Comparison of ENCODE assay signal across 1 cellular context in the genomic region with DNA sequence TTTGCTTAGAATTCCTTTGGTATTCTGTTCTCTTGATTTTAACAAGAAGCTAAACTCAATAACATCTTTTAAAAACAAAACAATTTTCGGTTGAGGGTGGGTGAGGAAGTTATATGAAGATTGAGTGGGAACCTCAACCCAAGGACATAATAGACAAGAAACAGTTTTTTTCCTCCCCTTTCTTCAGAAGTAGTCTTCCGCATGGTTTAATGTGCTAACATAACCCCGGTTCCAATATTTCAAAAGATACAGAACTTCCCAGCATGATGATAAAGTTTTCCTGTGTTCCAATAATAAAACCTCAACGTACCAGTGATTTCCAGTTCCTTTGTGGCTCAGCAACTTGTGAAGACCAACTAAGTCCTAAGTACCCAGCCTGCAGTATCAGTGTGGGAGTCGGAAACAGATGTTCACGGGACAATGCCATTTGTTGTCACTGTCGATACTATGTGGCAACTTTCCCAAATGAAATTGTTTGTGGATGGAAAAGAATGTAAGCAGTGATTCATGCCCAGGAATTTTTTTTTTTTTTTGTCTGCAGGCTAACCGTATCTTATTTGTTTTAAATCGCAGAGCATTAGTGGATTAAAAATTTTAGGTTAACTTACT.
TF ChIP-seq lines count a peak whose summit lies in the region.

No MANE protein-coding gene starts in this region.

TF ChIP-seq in HCT116, 20 proteins besides CTCF, POLR2A, EP300 and RAD21 (continued from another document):
- TF ChIP-seq, protein P1, sequence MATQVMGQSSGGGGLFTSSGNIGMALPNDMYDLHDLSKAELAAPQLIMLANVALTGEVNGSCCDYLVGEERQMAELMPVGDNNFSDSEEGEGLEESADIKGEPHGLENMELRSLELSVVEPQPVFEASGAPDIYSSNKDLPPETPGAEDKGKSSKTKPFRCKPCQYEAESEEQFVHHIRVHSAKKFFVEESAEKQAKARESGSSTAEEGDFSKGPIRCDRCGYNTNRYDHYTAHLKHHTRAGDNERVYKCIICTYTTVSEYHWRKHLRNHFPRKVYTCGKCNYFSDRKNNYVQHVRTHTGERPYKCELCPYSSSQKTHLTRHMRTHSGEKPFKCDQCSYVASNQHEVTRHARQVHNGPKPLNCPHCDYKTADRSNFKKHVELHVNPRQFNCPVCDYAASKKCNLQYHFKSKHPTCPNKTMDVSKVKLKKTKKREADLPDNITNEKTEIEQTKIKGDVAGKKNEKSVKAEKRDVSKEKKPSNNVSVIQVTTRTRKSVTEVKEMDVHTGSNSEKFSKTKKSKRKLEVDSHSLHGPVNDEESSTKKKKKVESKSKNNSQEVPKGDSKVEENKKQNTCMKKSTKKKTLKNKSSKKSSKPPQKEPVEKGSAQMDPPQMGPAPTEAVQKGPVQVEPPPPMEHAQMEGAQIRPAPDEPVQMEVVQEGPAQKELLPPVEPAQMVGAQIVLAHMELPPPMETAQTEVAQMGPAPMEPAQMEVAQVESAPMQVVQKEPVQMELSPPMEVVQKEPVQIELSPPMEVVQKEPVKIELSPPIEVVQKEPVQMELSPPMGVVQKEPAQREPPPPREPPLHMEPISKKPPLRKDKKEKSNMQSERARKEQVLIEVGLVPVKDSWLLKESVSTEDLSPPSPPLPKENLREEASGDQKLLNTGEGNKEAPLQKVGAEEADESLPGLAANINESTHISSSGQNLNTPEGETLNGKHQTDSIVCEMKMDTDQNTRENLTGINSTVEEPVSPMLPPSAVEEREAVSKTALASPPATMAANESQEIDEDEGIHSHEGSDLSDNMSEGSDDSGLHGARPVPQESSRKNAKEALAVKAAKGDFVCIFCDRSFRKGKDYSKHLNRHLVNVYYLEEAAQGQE (IDR thresholded peaks at IDR 0.05; ENCODE audit: low read depth), result no peak
- TF ChIP-seq ZFX (IDR thresholded peaks at IDR 0.05) (no peak), SIN3A (IDR thresholded peaks at IDR 0.05; ENCODE audit: low read depth) (peak; percentile 48; the same call in 1 of the 2 replicates), MAX (IDR thresholded peaks at IDR 0.05) (no peak), CBX3 (IDR thresholded peaks at IDR 0.05; ENCODE audit: low read depth) (no peak), YY1 (IDR thresholded peaks at IDR 0.05; ENCODE audit: extremely low read depth, insufficient replicate concordance, low read depth, low read length) (no peak), ELF1 (IDR thresholded peaks at IDR 0.05; ENCODE audit: borderline replicate concordance, low read depth) (no peak), EZH2phosphoT487 (IDR thresholded peaks at IDR 0.05; ENCODE audit: borderline replicate concordance) (no peak), JUND (IDR thresholded peaks at IDR 0.05) (peak; percentile 51), TCF7L2 (IDR thresholded peaks at IDR 0.05; ENCODE audit: borderline replicate concordance, extremely low read depth, insufficient read depth, insufficient read length) (no peak), CEBPB (IDR thresholded peaks at IDR 0.05; ENCODE audit: low read depth) (peak; percentile 61), FOSL1 (IDR thresholded peaks at IDR 0.05; ENCODE audit: low read depth) (peak; percentile 49; the same call in 1 of the 2 replicates), ZBTB33 (IDR thresholded peaks at IDR 0.05; ENCODE audit: extremely low read depth, insufficient replicate concordance, low read length) (no peak), SP1 (IDR thresholded peaks at IDR 0.05; ENCODE audit: low read depth) (peak; percentile 47; the same call in 1 of the 2 replicates), ZNF274 (IDR thresholded peaks at IDR 0.05; ENCODE audit: low read depth, low read length) (no peak), EZH2 (IDR thresholded peaks at IDR 0.05) (no peak), POLR2AphosphoS5 (IDR thresholded peaks at IDR 0.05; ENCODE audit: low read depth, low read length) (no peak), EGR1 (IDR thresholded peaks at IDR 0.05; ENCODE audit: low read depth) (peak; percentile 45; the same call in 1 of the 2 replicates)
- TF ChIP-seq, protein P2, sequence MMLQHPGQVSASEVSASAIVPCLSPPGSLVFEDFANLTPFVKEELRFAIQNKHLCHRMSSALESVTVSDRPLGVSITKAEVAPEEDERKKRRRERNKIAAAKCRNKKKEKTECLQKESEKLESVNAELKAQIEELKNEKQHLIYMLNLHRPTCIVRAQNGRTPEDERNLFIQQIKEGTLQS (IDR thresholded peaks at IDR 0.05), result no peak
TF ChIP-seq in HCT116: peak in this region for 6.
